Comparison of ENCODE assay signal across 25 cellular contexts in genomic region chr13:103030776-103031175, GRCh38. TPM values are rescaled to one million over a fixed set of nuclear protein-coding genes. Genes with fewer than 3 reads are reported as not detected.
"Had no signal": no experiment of that assay in that cellular context is flagged by ENCODE, and none has a peak within 500 bp of the region (broad histone marks: within the 10 kb centered on the region; RNA-seq: fewer than 3 reads in every experiment).

No MANE protein-coding gene starts in this region.

- H3K9me3 Mint-ChIP-seq: activated CD4-positive, alpha-beta T cell treated with anti-CD3 and anti-CD28 coated beads, Interleukin-2, amount 10 ng/mL, durations not matched to agents 24 days and 14 days had no signal

- H3K4me3 ChIP-seq: lower lobe of right lung, sigmoid colon, thoracic aorta had no signal

- ATAC-seq: activated CD8-positive, alpha-beta T cell treated with anti-CD3 and anti-CD28 coated beads for 36 hours; foreskin keratinocyte; left colon; natural killer cell had no signal

- H3K36me3 Mint-ChIP-seq: stimulated activated effector memory CD8-positive, alpha-beta T cell treated with anti-CD3 and anti-CD28 coated beads, Interleukin-12 subunit alpha, Interleukin-12 subunit beta, amount 100 ng/mL, for 72 hours had no signal

- H3K4me1 Mint-ChIP-seq: activated CD4-positive, alpha-beta T cell treated with anti-CD3 and anti-CD28 coated beads, Interleukin-2, amount 10 ng/mL, durations not matched to agents 24 days and 14 days; natural killer cell; stimulated activated effector memory CD8-positive, alpha-beta T cell treated with anti-CD3 and anti-CD28 coated beads, Interleukin-12 subunit alpha, Interleukin-12 subunit beta, amount 100 ng/mL, for 72 hours had no signal

- H3K36me3 ChIP-seq: brain microvascular endothelial cell, lower lobe of right lung, sigmoid colon, thoracic aorta had no signal

- H3K9me3 ChIP-seq: sigmoid colon, thoracic aorta had no signal

- H3K4me3 Mint-ChIP-seq: activated CD4-positive, alpha-beta T cell treated with anti-CD3 and anti-CD28 coated beads, Interleukin-2, amount 10 ng/mL, durations not matched to agents 24 days and 14 days; activated CD8-positive, alpha-beta T cell treated with anti-CD3 and anti-CD28 coated beads for 36 hours; activated naive CD4-positive, alpha-beta T cell treated with anti-CD3 and anti-CD28 coated beads for 36 hours; activated T-cell treated with anti-CD3 and anti-CD28 coated beads, Interleukin-2, amount 50 U/mL, for 24 hours; endodermal cell; natural killer cell; stimulated activated effector memory CD8-positive, alpha-beta T cell treated with anti-CD3 and anti-CD28 coated beads, Interleukin-12 subunit alpha, Interleukin-12 subunit beta, amount 100 ng/mL, for 72 hours had no signal

- H3K4me1 ChIP-seq: foreskin keratinocyte, lower lobe of right lung, sigmoid colon had no signal

- H3K27me3 Mint-ChIP-seq: activated CD4-positive, alpha-beta T cell treated with anti-CD3 and anti-CD28 coated beads, Interleukin-2, amount 10 ng/mL, durations not matched to agents 24 days and 14 days; activated CD8-positive, alpha-beta T cell treated with anti-CD3 and anti-CD28 coated beads for 36 hours; activated T-cell treated with anti-CD3 and anti-CD28 coated beads, Interleukin-2, amount 50 U/mL, for 24 hours had no signal

- H3K27me3 ChIP-seq: brain microvascular endothelial cell, foreskin keratinocyte, sigmoid colon had no signal

- H3K27ac ChIP-seq: brain microvascular endothelial cell, epithelial cell of prostate, foreskin keratinocyte, lower lobe of right lung, sigmoid colon, thoracic aorta had no signal

- DNase-seq: activated CD4-positive, alpha-beta T cell treated with anti-CD3 and anti-CD28 coated beads, Interleukin-2, amount 10 ng/mL, durations not matched to agents 24 days and 14 days; activated CD4-positive, CD25-positive, alpha-beta regulatory T cell; activated CD8-positive, alpha-beta T cell treated with anti-CD3 and anti-CD28 coated beads for 36 hours; activated naive CD4-positive, alpha-beta T cell treated with anti-CD3 and anti-CD28 coated beads for 36 hours; activated T-cell treated with anti-CD3 and anti-CD28 coated beads, Interleukin-2, amount 50 U/mL, for 24 hours; aorta; brain microvascular endothelial cell; central memory CD4-positive, alpha-beta T cell; endodermal cell; glutamatergic neuron; hypothalamus; islet precursor cell; left colon; lower lobe of right lung; natural killer cell; sigmoid colon; stimulated activated CD4-positive, alpha-beta T cell treated with anti-CD3 and anti-CD28 coated beads, Interleukin-4, amount 100 ng/mL, for 24 hours; T-helper 9 cell had no signal

- H3K27ac Mint-ChIP-seq: activated CD4-positive, alpha-beta T cell treated with anti-CD3 and anti-CD28 coated beads, Interleukin-2, amount 10 ng/mL, durations not matched to agents 24 days and 14 days; activated CD8-positive, alpha-beta T cell treated with anti-CD3 and anti-CD28 coated beads for 36 hours; activated naive CD4-positive, alpha-beta T cell treated with anti-CD3 and anti-CD28 coated beads for 36 hours; activated T-cell treated with anti-CD3 and anti-CD28 coated beads, Interleukin-2, amount 50 U/mL, for 24 hours; endodermal cell; natural killer cell; stimulated activated effector memory CD8-positive, alpha-beta T cell treated with anti-CD3 and anti-CD28 coated beads, Interleukin-12 subunit alpha, Interleukin-12 subunit beta, amount 100 ng/mL, for 72 hours had no signal

RNA-seq across cellular contexts. Expression of gene SLC10A2, which starts 35.4 kb away (rescaled TPM):
- total RNA-seq: activated CD4-positive, alpha-beta T cell treated with anti-CD3 and anti-CD28 coated beads, Interleukin-2, amount 10 ng/mL, durations not matched to agents 24 days and 14 days; activated CD8-positive, alpha-beta T cell treated with anti-CD3 and anti-CD28 coated beads for 36 hours; activated naive CD4-positive, alpha-beta T cell treated with anti-CD3 and anti-CD28 coated beads for 36 hours; aorta; endodermal cell; fibroblast of lung; lower lobe of right lung; mesenteric fat pad; natural killer cell; sigmoid colon; thoracic aorta; urinary bladder had no signal
- polyA plus RNA-seq: fibroblast of lung, urinary bladder had no signal
